ENCODE assay signal across 8 cellular contexts in genomic region chr16:14486520-14487303, GRCh38.
DNase-seq lines count a peak whose midpoint lies in the region; ATAC-seq, FAIRE-seq and TF ChIP-seq lines count a peak whose summit lies in the region.

No MANE protein-coding gene starts in this region.

- H4K5ac ChIP-seq in H1 (ENCODE audit: insufficient read length, low read depth, low read length), result no peak overlapping the region

- TF ChIP-seq RAD21 in H1 (IDR thresholded peaks at IDR 0.05 in 1 of 2, conservative IDR thresholded peaks at IDR 0.05 in 1 of 2; ENCODE audit: low read depth in 2 of 2, low read length in 2 of 2), result no peak

- peak overlapping the region; percentile 90 for H3K27ac Mint-ChIP-seq in type B pancreatic cell
- no peak overlapping the region for H3K27ac Mint-ChIP-seq in effector memory CD8-positive, alpha-beta T cell

- no peak overlapping the region for H3K56ac ChIP-seq in H1 (replicated peaks; ENCODE audit: insufficient read length, low read depth, low read length)

- no peaks in the 10 kb centered on the region for H4K20me1 ChIP-seq in H1 (replicated peaks in 1 of 2; ENCODE audit: control insufficient read depth in 1 of 2, insufficient read depth in 2 of 2, low read length in 2 of 2)

- H3K14ac ChIP-seq in H1 (ENCODE audit: insufficient read length), result no peak overlapping the region

- TF ChIP-seq POLR2A in H1 (IDR thresholded peaks at IDR 0.05; ENCODE audit: control extremely low read depth in 1 of 2, low read depth in 2 of 2, low read length in 2 of 2), result no peak
- TF ChIP-seq POLR2A in lower leg skin (IDR thresholded peaks at IDR 0.05), result no peak

- H3K9me3 ChIP-seq in Panc1 (ENCODE audit: control insufficient read depth, insufficient read depth, low read depth, low read length), result no peaks in the 10 kb centered on the region
- H3K9me3 ChIP-seq in H1 (ENCODE audit: insufficient read depth in 2 of 2, low read depth in 1 of 2, low read length in 1 of 2), result no peaks in the 10 kb centered on the region

- H3K9ac ChIP-seq in H1 (replicated peaks in 1 of 4; ENCODE audit: extremely low read depth in 1 of 4, low read depth in 3 of 4, low read length in 3 of 4), result no peak overlapping the region

- H2BK20ac ChIP-seq in H1 (ENCODE audit: low read length), result no peak overlapping the region

- H3K79me1 ChIP-seq in H1 (ENCODE audit: low read depth, low read length), result no peaks in the 10 kb centered on the region

- H2BK120ac ChIP-seq in H1 (replicated peaks; ENCODE audit: low read depth, low read length), result no peak overlapping the region

- ATAC-seq in Panc1 (peak; percentile 92), HG03571 (IDR thresholded peaks at IDR 0.05; ENCODE audit: unreplicated experiment) (no peak), HG03520 (IDR thresholded peaks at IDR 0.05; ENCODE audit: unreplicated experiment) (no peak)
- no peak for ATAC-seq in effector memory CD8-positive, alpha-beta T cell (replicated peaks)

- BruUV-seq in Panc1 (replicated peaks; lab: Mats Ljungman, UMichigan), result no TSS peak

- peak; percentile 100 for FAIRE-seq in H1 (lab: Jason Lieb, UNC)

- no peak overlapping the region for H2AK5ac ChIP-seq in H1 (ENCODE audit: low read depth, low read length)

- H3K27ac ChIP-seq in Panc1 (ENCODE audit: low read length) (peak overlapping the region; percentile 57), H1 (ENCODE audit: low read depth, low read length) (no peak overlapping the region)

- H3K27me3 ChIP-seq in Panc1 (ENCODE audit: control insufficient read depth, insufficient read depth, low read length) (no peaks in the 10 kb centered on the region), H1 (replicated peaks in 1 of 4; ENCODE audit: control insufficient read depth in 3 of 4, extremely low read depth in 1 of 4, insufficient read depth in 3 of 4, low read length in 3 of 4) (no peaks in the 10 kb centered on the region)

- POLR2A ChIA-PET in Panc1 (lab: Charles Lee) (interaction anchor here (0.7 kb wide), 1 partner anchor 183 kb away, joined by 5 read pairs; no protein-coding TSS in a partner anchor), H1 (lab: Charles Lee; ENCODE audit: partially characterized antibody) (interaction anchor here (3.1 kb wide), 1 partner anchor 16 kb away, joined by 10 read pairs; no protein-coding TSS in a partner anchor)

- H3K4me2 ChIP-seq in H1 (ENCODE audit: insufficient read depth in 1 of 2, low read depth in 2 of 2, low read length in 2 of 2), result no peak overlapping the region

- in situ Hi-C loops in Panc1 (cut with HindIII; ENCODE audit: low pct_unique_long_range_greater_than_20kb, low sequenced_read_pairs), result no loop called here

- 82% methylated on average over 20 of the region's 20 CpGs; no CpG with 5 or more reads in 1 of the 2 experiments for whole genome bisulfite sequencing in H1 (ENCODE audit: extremely low coverage in 1 of 2, insufficient coverage in 1 of 2, insufficient read length in 1 of 2, insufficient replicate concordance in 2 of 2, low coverage in 1 of 2, low lambda C conversion rate in 2 of 2, missing lambda C conversion rate in 1 of 2), 2 experiments
- 13% methylated on average over 20 of the region's 20 CpGs for WGBS in lower leg skin, 2 donors

- intact Hi-C loops in Panc1 (cut with micrococcal nuclease; ENCODE audit: unreplicated experiment) (loop anchor here (5.0 kb wide), 1 partner anchor 184 kb away; no protein-coding TSS in a partner anchor), lower leg skin (cut with DNase I; ENCODE audit: low total_unique reads) (no loop called here)

- H3K36me3 ChIP-seq in Panc1 (ENCODE audit: control insufficient read depth, insufficient read depth, low read length) (no peaks in the 10 kb centered on the region), H1 (ENCODE audit: control insufficient read depth in 2 of 4, insufficient read depth in 4 of 4, low read length in 3 of 4) (peaks cover 0 to 5% (median 2%) of the 10 kb centered on the region in 4 experiments; a peak in 3 of 8 replicates)

- H2BK12ac ChIP-seq in H1 (ENCODE audit: low read depth, low read length), result no peak overlapping the region

- H3K4ac ChIP-seq in H1 (replicated peaks; ENCODE audit: insufficient read length, low read depth, low read length), result peak overlapping the region; percentile 35

- DNase-seq in GOT3 (lab: John Stamatoyannopoulos, UW) (peak; percentile 33), Panc1 (ENCODE audit: low read depth, low spot score) (no peak), H1 (ENCODE audit: low read depth in 1 of 2, low spot score in 2 of 2) (no peak), lower leg skin (ENCODE audit: low spot score in 2 of 2) (peak; percentile 91 to 95), type B pancreatic cell (ENCODE audit: extremely low spot score, unreplicated experiment) (peak; percentile 77)
- DNase-seq in effector memory CD8-positive, alpha-beta T cell, result no peak

- peaks cover 13% of the 10 kb centered on the region for H3K36me3 Mint-ChIP-seq in type B pancreatic cell
- peaks cover 13% of the 10 kb centered on the region for H3K36me3 Mint-ChIP-seq in effector memory CD8-positive, alpha-beta T cell (ENCODE audit: insufficient read depth)

- CTCF ChIA-PET in Panc1 (lab: Charles Lee) (no interaction called here), H1 (lab: Charles Lee; ENCODE audit: partially characterized antibody) (interaction anchor here (1.2 to 4.3 kb wide), 7 partner anchors 12 to 176 kb away, joined by 3 to 28 read pairs (median 4); no protein-coding TSS in a partner anchor)

- no peak overlapping the region for H3K23ac ChIP-seq in H1 (ENCODE audit: insufficient read length)

- H2AFZ ChIP-seq in H1 (ENCODE audit: low read length), result no peak overlapping the region

- TF ChIP-seq EP300 in H1 (IDR thresholded peaks at IDR 0.05; ENCODE audit: borderline replicate concordance in 1 of 2, low read depth in 2 of 2, low read length in 2 of 2), result no peak

- peak overlapping the region; percentile 39 for H4K91ac ChIP-seq in H1 (replicated peaks; ENCODE audit: insufficient read length, low read length)

- H3K9me3 Mint-ChIP-seq in type B pancreatic cell, result no peaks in the 10 kb centered on the region
- no peaks in the 10 kb centered on the region for H3K9me3 Mint-ChIP-seq in effector memory CD8-positive, alpha-beta T cell

- H3K18ac ChIP-seq in H1 (ENCODE audit: extremely low read depth, low read length), result no peak overlapping the region

- no peaks in the 10 kb centered on the region for H3K27me3 Mint-ChIP-seq in type B pancreatic cell
- no peaks in the 10 kb centered on the region for H3K27me3 Mint-ChIP-seq in effector memory CD8-positive, alpha-beta T cell

- H4K8ac ChIP-seq in H1 (ENCODE audit: extremely low read depth, insufficient read depth, low read length), result no peak overlapping the region

- H3K4me1 ChIP-seq in Panc1 (ENCODE audit: control insufficient read depth, insufficient read depth, low read length) (peaks cover 21% of the 10 kb centered on the region), H1 (replicated peaks in 1 of 4; ENCODE audit: control insufficient read depth in 3 of 4, insufficient read depth in 4 of 4, low read length in 3 of 4) (peaks cover 1 to 20% (median 14%) of the 10 kb centered on the region in 4 experiments; a peak in 6 of 7 replicates)

- H3K79me2 ChIP-seq in H1 (ENCODE audit: control insufficient read depth in 1 of 2, insufficient read depth in 2 of 2, low read length in 2 of 2), result no peaks in the 10 kb centered on the region

- H3K23me2 ChIP-seq in H1 (ENCODE audit: low read depth, low read length), result no peaks in the 10 kb centered on the region

- H3K4me3 Mint-ChIP-seq in type B pancreatic cell, result peak overlapping the region; percentile 85
- no peak overlapping the region for H3K4me3 Mint-ChIP-seq in effector memory CD8-positive, alpha-beta T cell

- 0 out of 2 replicates have a peak overlapping the region, but pooled peaks have one; percentile 16 for H2BK15ac ChIP-seq in H1 (ENCODE audit: low read length)

- peaks cover 52% of the 10 kb centered on the region for H3K4me1 Mint-ChIP-seq in type B pancreatic cell (ENCODE audit: unreplicated experiment)
- peaks cover 3 to 26% of the 10 kb centered on the region in 2 donors for H3K4me1 Mint-ChIP-seq in effector memory CD8-positive, alpha-beta T cell (ENCODE audit: low read depth in 2 of 2)

- H2BK5ac ChIP-seq in H1 (ENCODE audit: low read depth, low read length), result no peak overlapping the region

- TF ChIP-seq CTCF in Panc1 (IDR thresholded peaks at IDR 0.05), result no peak
- no peak for TF ChIP-seq CTCF in H1 (IDR thresholded peaks at IDR 0.05; ENCODE audit: control extremely low read depth in 1 of 3, insufficient read depth in 1 of 3, low read depth in 1 of 3, low read length in 3 of 3)
- TF ChIP-seq CTCF in lower leg skin (IDR thresholded peaks at IDR 0.05), result no peak
- no peak for TF ChIP-seq CTCF in type B pancreatic cell (conservative IDR thresholded peaks at IDR 0.05)

- peak overlapping the region in 1 of 2 experiments; percentile 28; a peak in 2 of 4 replicates for H3K4me3 ChIP-seq in Panc1 (ENCODE audit: low read depth in 2 of 2, low read length in 2 of 2)
- no peak overlapping the region for H3K4me3 ChIP-seq in H1 (ENCODE audit: extremely low read depth in 1 of 4, insufficient read depth in 2 of 4, low read depth in 3 of 4, low read length in 4 of 4)
- H3K4me3 ChIP-seq in lower leg skin (ENCODE audit: low read depth, poor library complexity, severe bottlenecking), result no peak overlapping the region

TF ChIP-seq in H1, 55 proteins besides CTCF, POLR2A, EP300 and RAD21:
- peak; percentile 92 for TF ChIP-seq BACH1 (IDR thresholded peaks at IDR 0.05; ENCODE audit: low read length)
- TF ChIP-seq MAFK (IDR thresholded peaks at IDR 0.05; ENCODE audit: low read depth, low read length), result peak; percentile 80
- TF ChIP-seq SIRT6 (IDR thresholded peaks at IDR 0.05; ENCODE audit: low read length), result no peak

Comparison
In these comparisons a context has a peak if more than half of its experiments do, and no peak if none do; other contexts are left out.
1. DNase-seq: peak in GOT3 (single experiment), lower leg skin (2 of 2) and type B pancreatic cell (single experiment); none in Panc1 (single experiment), H1 (0 of 2) and effector memory CD8-positive, alpha-beta T cell (0 of 3).